Comparison of ENCODE assay signal across 19 cellular contexts in genomic region chr5:154049685-154050084, GRCh38.
"Had no signal": no experiment of that assay in that cellular context is flagged by ENCODE, and none has a peak within 500 bp of the region (broad histone marks: within the 10 kb centered on the region; RNA-seq: fewer than 3 reads in every experiment).

No MANE protein-coding gene starts in this region.

- H3K4me1 ChIP-seq: colonic mucosa had no signal

- H3K27ac ChIP-seq: colonic mucosa, esophagus squamous epithelium, left ventricle myocardium inferior, suprapubic skin, VCaP had no signal

- H3K4me3 ChIP-seq: colonic mucosa, esophagus squamous epithelium, left ventricle myocardium inferior, suprapubic skin had no signal

- DNase-seq: activated CD4-positive, alpha-beta memory T cell treated with anti-CD3 and anti-CD28 coated beads for 36 hours; activated CD8-positive, alpha-beta memory T cell treated with anti-CD3 and anti-CD28 coated beads, Interleukin-2, amount 10 ng/mL, durations not matched to agents 7 days and 5 days; activated effector memory CD4-positive, alpha-beta T cell treated with Interleukin-2 at 50 U/mL for 16 hours; activated T-cell treated with anti-CD3 and anti-CD28 coated beads, Interleukin-2, amount 50 U/mL, for 1 hour; colonic mucosa; esophagus squamous epithelium; foreskin fibroblast; glutamatergic neuron; left ventricle myocardium inferior; mesenchymal stem cell; right cardiac atrium; stimulated activated naive CD8-positive, alpha-beta T cell treated with anti-CD3 and anti-CD28 coated beads, Interleukin-15, Interleukin-2, amounts not matched to agents 100 U/mL and 50 U/mL, for 24 hours; T-cell; T1000 had no signal

- FAIRE-seq: endothelial cell of umbilical vein had no signal

- H3K36me3 ChIP-seq: colonic mucosa had no signal

- H3K9me3 ChIP-seq: colonic mucosa, esophagus squamous epithelium, left ventricle myocardium inferior, suprapubic skin had no signal

- ATAC-seq: activated CD8-positive, alpha-beta memory T cell treated with anti-CD3 and anti-CD28 coated beads, Interleukin-2, amount 10 ng/mL, durations not matched to agents 7 days and 5 days; activated naive CD4-positive, alpha-beta T cell treated with anti-CD3 and anti-CD28 coated beads, Interleukin-2, amount 50 U/mL, for 72 hours; natural killer cell treated with Interleukin-12 subunit alpha and Interleukin-12 subunit beta and Interleukin-15 and Interleukin-18, amount 100 ng/mL, for 72 hours; right cardiac atrium; stimulated activated naive CD8-positive, alpha-beta T cell treated with anti-CD3 and anti-CD28 coated beads, Interleukin-15, Interleukin-2, amounts not matched to agents 100 U/mL and 50 U/mL, for 24 hours; T-cell had no signal

- H3K27me3 ChIP-seq: colonic mucosa, esophagus squamous epithelium, suprapubic skin had no signal
